In genomic region chr12:132095520-132096409, GRCh38 we compare ENCODE assay signal across 19 cellular contexts. TPM values are rescaled to one million over a fixed set of nuclear protein-coding genes. Genes with fewer than 3 reads are reported as not detected.
DNase-seq lines count a peak whose midpoint lies in the region; ATAC-seq and TF ChIP-seq lines count a peak whose summit lies in the region.
"Had no signal": no experiment of that assay in that cellular context is flagged by ENCODE, and none has a peak within 500 bp of the region (broad histone marks: within the 10 kb centered on the region; RNA-seq: fewer than 3 reads in every experiment).

No MANE protein-coding gene starts in this region.

- peaks cover 15% of the 10 kb centered on the region for H3K9me3 ChIP-seq in endodermal cell (ENCODE audit: control insufficient read depth, low read length)
- H3K9me3 ChIP-seq: upper lobe of right lung had no signal

- no peaks in the 10 kb centered on the region for H3K4me1 ChIP-seq in endodermal cell (ENCODE audit: control insufficient read depth, insufficient read depth, low read length)
- H3K4me1 ChIP-seq: upper lobe of right lung had no signal

- no peak overlapping the region for H3K4me3 ChIP-seq in endodermal cell (ENCODE audit: low read length)
- H3K4me3 ChIP-seq: GM12878, upper lobe of right lung had no signal

- H3K36me3 Mint-ChIP-seq in stimulated activated naive CD8-positive, alpha-beta T cell treated with anti-CD3 and anti-CD28 coated beads, Interleukin-15, Interleukin-2, amounts not matched to agents 100 ng/mL and 50 ng/mL, for 24 hours (ENCODE audit: low read depth) = peaks cover 46% of the 10 kb centered on the region
- H3K36me3 Mint-ChIP-seq in WTC11 (peaks cover 45% of the 10 kb centered on the region), endodermal cell (ENCODE audit: low read depth) (peaks cover 71% of the 10 kb centered on the region)

- POLR2A ChIA-PET in WTC11 (lab: Charles Lee) = no interaction called here

- no peaks in the 10 kb centered on the region for H3K27me3 Mint-ChIP-seq in stimulated activated naive CD8-positive, alpha-beta T cell treated with anti-CD3 and anti-CD28 coated beads, Interleukin-15, Interleukin-2, amounts not matched to agents 100 ng/mL and 50 ng/mL, for 24 hours
- H3K27me3 Mint-ChIP-seq in WTC11 (ENCODE audit: low read depth) = no peaks in the 10 kb centered on the region
- H3K27me3 Mint-ChIP-seq in endodermal cell (ENCODE audit: insufficient read depth) = no peaks in the 10 kb centered on the region

- no peak overlapping the region for H3K4me3 Mint-ChIP-seq in stimulated activated naive CD8-positive, alpha-beta T cell treated with anti-CD3 and anti-CD28 coated beads, Interleukin-15, Interleukin-2, amounts not matched to agents 100 ng/mL and 50 ng/mL, for 24 hours
- no peak overlapping the region for H3K4me3 Mint-ChIP-seq in WTC11
- H3K4me3 Mint-ChIP-seq in endodermal cell = no peak overlapping the region

- TF ChIP-seq CTCF in WTC11 (IDR thresholded peaks at IDR 0.05) = no peak
- TF ChIP-seq CTCF in endodermal cell (conservative IDR thresholded peaks at IDR 0.05) = no peak

- H3K27me3 ChIP-seq in endodermal cell (ENCODE audit: control insufficient read depth, insufficient read depth, low read length, poor library complexity, severe bottlenecking) = no peaks in the 10 kb centered on the region
- H3K27me3 ChIP-seq: upper lobe of right lung had no signal

- 80 to 88% methylated on average over 8 to 11 of the region's 11 CpGs for WGBS in endodermal cell (ENCODE audit: insufficient coverage in 1 of 2, insufficient read length in 1 of 2), 2 experiments

- peaks cover 15% of the 10 kb centered on the region for H3K4me1 Mint-ChIP-seq in stimulated activated naive CD8-positive, alpha-beta T cell treated with anti-CD3 and anti-CD28 coated beads, Interleukin-15, Interleukin-2, amounts not matched to agents 100 ng/mL and 50 ng/mL, for 24 hours (ENCODE audit: low read depth)
- 0 out of 2 replicates have a peak, but pooled peaks cover 6% of the 10 kb centered on the region for H3K4me1 Mint-ChIP-seq in WTC11
- H3K4me1 Mint-ChIP-seq in endodermal cell = no peaks in the 10 kb centered on the region

- H3K9me3 Mint-ChIP-seq in stimulated activated naive CD8-positive, alpha-beta T cell treated with anti-CD3 and anti-CD28 coated beads, Interleukin-15, Interleukin-2, amounts not matched to agents 100 ng/mL and 50 ng/mL, for 24 hours = peaks cover 10% of the 10 kb centered on the region
- peaks cover 13% of the 10 kb centered on the region for H3K9me3 Mint-ChIP-seq in WTC11
- H3K9me3 Mint-ChIP-seq in endodermal cell = peaks cover 16% of the 10 kb centered on the region

- H3K36me3 ChIP-seq in endodermal cell (ENCODE audit: control insufficient read depth, insufficient read depth, low read length) = peaks cover 47% of the 10 kb centered on the region

- no peak overlapping the region for H3K27ac ChIP-seq in endodermal cell (ENCODE audit: low read depth, low read length)
- H3K27ac ChIP-seq: upper lobe of right lung had no signal

- ATAC-seq in stimulated activated naive CD8-positive, alpha-beta T cell treated with anti-CD3 and anti-CD28 coated beads, Interleukin-15, Interleukin-2, amounts not matched to agents 100 U/mL and 50 U/mL, for 24 hours = no peak
- ATAC-seq in WTC11 = no peak
- no peak for ATAC-seq in GM18909 (IDR thresholded peaks at IDR 0.05; ENCODE audit: poor library complexity, unreplicated experiment)
- ATAC-seq: GM12878, upper lobe of right lung had no signal

- CTCF ChIA-PET in WTC11 (lab: Charles Lee) = interaction anchor here (0.7 kb wide), 1 partner anchor 58 kb away, joined by 3 read pairs; no protein-coding TSS in a partner anchor

- DNase-seq in stimulated activated naive CD8-positive, alpha-beta T cell treated with anti-CD3 and anti-CD28 coated beads, Interleukin-15, Interleukin-2, amounts not matched to agents 100 U/mL and 50 U/mL, for 24 hours = no peak
- no peak for DNase-seq in WTC11 (ENCODE audit: low spot score)
- DNase-seq in endodermal cell = peak; percentile 64
- DNase-seq in mesenteric fat pad (ENCODE audit: low spot score) = no peak
- no peak for DNase-seq in RPMI8226
- DNase-seq in NCI-H2171 treated with DMSO at 0.1 percent for 48 hours (lab: John Stamatoyannopoulos, UW) = no peak
- DNase-seq: activated CD4-positive, CD25-positive, alpha-beta regulatory T cell treated with anti-CD3 and anti-CD28 coated beads, Interleukin-2, amount 50 U/mL, for 72 hours; activated T-cell treated with anti-CD3 and anti-CD28 coated beads, Interleukin-2, amount 50 U/mL, for 48 hours; effector memory CD4-positive, alpha-beta T cell; GDM1; glutamatergic neuron; Kasumi-1; NCI-H1092 treated with DMSO at 0.1 percent for 48 hours; NCI-H524; SIG-M5; upper lobe of right lung had no signal

- H3K27ac Mint-ChIP-seq in stimulated activated naive CD8-positive, alpha-beta T cell treated with anti-CD3 and anti-CD28 coated beads, Interleukin-15, Interleukin-2, amounts not matched to agents 100 ng/mL and 50 ng/mL, for 24 hours = peak overlapping the region; percentile 61
- H3K27ac Mint-ChIP-seq in WTC11 (peak overlapping the region; percentile 2), endodermal cell (no peak overlapping the region)

- H3K9ac ChIP-seq in endodermal cell (ENCODE audit: extremely low read depth, low read length, poor library complexity, severe bottlenecking) = no peak overlapping the region

TF ChIP-seq in WTC11, 78 proteins besides CTCF, POLR2A, EP300 and RAD21:
- no peak for TF ChIP-seq ZNF512 (CRISPR knock-in tag; IDR thresholded peaks at IDR 0.05; ENCODE audit: borderline replicate concordance)

RNA-seq across cellular contexts. Expression of gene DDX51, which starts 48.4 kb away (rescaled TPM):
- total RNA-seq in WTC11 (2021) (32.7 to 34.2 TPM (median 33.3 TPM) in 3 replicates), endodermal cell (10 to 100 TPM; 31.5 to 33.8 TPM), mesenteric fat pad (15.1 TPM)
- 16.9 TPM for polyA plus RNA-seq in endodermal cell (2013, experiment 1 of 2)
- 13.9 TPM for polyA plus RNA-seq in endodermal cell (2013, experiment 2 of 2)

RNA-seq across cellular contexts. Expression of gene NOC4L, which starts 48.5 kb away (rescaled TPM):
- total RNA-seq in WTC11 (2021) = 38.0 to 41.4 TPM (median 39.6 TPM) in 3 replicates
- total RNA-seq in endodermal cell = 10 to 100 TPM; 22.7 to 32.7 TPM
- 25.4 TPM for polyA plus RNA-seq in endodermal cell (2013, experiment 1 of 2)
- 23.8 TPM for polyA plus RNA-seq in endodermal cell (2013, experiment 2 of 2)
- 14.6 TPM for total RNA-seq in mesenteric fat pad
